In genomic region chr13:92622905-92623304, GRCh38 we compare ENCODE assay signal across 10 cellular contexts.
"Had no signal": no experiment of that assay in that cellular context is flagged by ENCODE, and none has a peak within 500 bp of the region (broad histone marks: within the 10 kb centered on the region; RNA-seq: fewer than 3 reads in every experiment).

No MANE protein-coding gene starts in this region.

- H3K36me3 ChIP-seq: HAP-1 had no signal

- DNase-seq: GM23248, GOT3, H7, H9, HCEC 1CT, HFFc6 had no signal

- H3K9me3 ChIP-seq: HAP-1 had no signal

- H3K27ac ChIP-seq: GM23248 had no signal

- H3K4me1 ChIP-seq: HAP-1 had no signal

- H3K4me3 ChIP-seq: GM23248, GM23338, HAP-1 had no signal

- FAIRE-seq: H1, H54 had no signal
